In genomic region chr5:75529185-75529584, GRCh38 we compare ENCODE assay signal across 1 cellular context.
TF ChIP-seq lines count a peak whose summit lies in the region.

No MANE protein-coding gene starts in this region.

TF ChIP-seq in K562, 482 proteins besides CTCF, POLR2A, EP300 and RAD21:
- no peak for TF ChIP-seq HIVEP1 (CRISPR knock-in tag; IDR thresholded peaks at IDR 0.05)
- no peak for TF ChIP-seq SIX5 (IDR thresholded peaks at IDR 0.05; ENCODE audit: borderline replicate concordance in 1 of 2, insufficient read depth in 1 of 2, low read depth in 1 of 2, low read length in 2 of 2)
- no peak for TF ChIP-seq POLR3A (IDR thresholded peaks at IDR 0.05; ENCODE audit: borderline replicate concordance, extremely low read depth, insufficient read depth, insufficient read length)
- no peak for TF ChIP-seq CBX5 (IDR thresholded peaks at IDR 0.05; ENCODE audit: borderline replicate concordance, low read depth)
- no peak for TF ChIP-seq NR2C2 (CRISPR knock-in tag; IDR thresholded peaks at IDR 0.05)
- peak; percentile 61 for TF ChIP-seq NR2C2 (tag; IDR thresholded peaks at IDR 0.05)
- TF ChIP-seq KAT8 (IDR thresholded peaks at IDR 0.05; ENCODE audit: low read depth) = no peak
- no peak for TF ChIP-seq SFPQ (IDR thresholded peaks at IDR 0.05; ENCODE audit: low read depth, low read length)
- no peak for TF ChIP-seq TGIF2 (CRISPR knock-in tag; IDR thresholded peaks at IDR 0.05)
- TF ChIP-seq BCL6 (CRISPR knock-in tag; IDR thresholded peaks at IDR 0.05) = no peak
- TF ChIP-seq SMARCA4 (IDR thresholded peaks at IDR 0.05) = no peak
- no peak for TF ChIP-seq SLC30A9 (CRISPR knock-in tag; IDR thresholded peaks at IDR 0.05)
- peak; percentile 82 for TF ChIP-seq NR2C1 (IDR thresholded peaks at IDR 0.05)
- TF ChIP-seq NR2C1 (tag; IDR thresholded peaks at IDR 0.05) = peak; percentile 85
- no peak for TF ChIP-seq ZNF586 (CRISPR knock-in tag; conservative IDR thresholded peaks at IDR 0.05)
- TF ChIP-seq XRCC4 (IDR thresholded peaks at IDR 0.05; ENCODE audit: extremely low read depth, insufficient read depth, insufficient read length) = no peak
- no peak for TF ChIP-seq JUNB (CRISPR knock-in tag; conservative IDR thresholded peaks at IDR 0.05)
- no peak for TF ChIP-seq ZNF431 (CRISPR knock-in tag; IDR thresholded peaks at IDR 0.05)
